12 cellular contexts compared by ENCODE assay signal in genomic region chr18:21105936-21106335, GRCh38. TPM values are rescaled to one million over a fixed set of nuclear protein-coding genes. Genes with fewer than 3 reads are reported as not detected.
DNase-seq lines count a peak whose midpoint lies in the region; ATAC-seq and TF ChIP-seq lines count a peak whose summit lies in the region.
"Had no signal": no experiment of that assay in that cellular context is flagged by ENCODE, and none has a peak within 500 bp of the region (broad histone marks: within the 10 kb centered on the region; RNA-seq: fewer than 3 reads in every experiment).

No MANE protein-coding gene starts in this region.

- ATAC-seq in CD8-positive, alpha-beta T cell, result no peak
- peak; percentile 55 for ATAC-seq in GM18520 (IDR thresholded peaks at IDR 0.05; ENCODE audit: unreplicated experiment)
- peak; percentile 52 for ATAC-seq in HG03439 (IDR thresholded peaks at IDR 0.05; ENCODE audit: unreplicated experiment)
- ATAC-seq in left lobe of liver, result peak; percentile 87
- ATAC-seq in HG02973 (IDR thresholded peaks at IDR 0.05; ENCODE audit: unreplicated experiment), result no peak
- ATAC-seq in HG03196 (IDR thresholded peaks at IDR 0.05; ENCODE audit: unreplicated experiment), result no peak
- ATAC-seq: K562 had no signal

- no peak overlapping the region for H3K4me3 Mint-ChIP-seq in CD8-positive, alpha-beta T cell

- H3K27me3 Mint-ChIP-seq in CD8-positive, alpha-beta T cell (ENCODE audit: low read depth), result no peaks in the 10 kb centered on the region

- POLR2A ChIA-PET in CD8-positive, alpha-beta T cell (lab: Charles Lee), result no interaction called here

- CTCF ChIA-PET in CD8-positive, alpha-beta T cell (lab: Charles Lee), result interaction anchor here (0.6 kb wide), 1 partner anchor 76 kb away, joined by 3 read pairs; no protein-coding TSS in a partner anchor

- no peaks in the 10 kb centered on the region for H3K27me3 ChIP-seq in CD8-positive, alpha-beta T cell (ENCODE audit: insufficient read depth, low read length)
- no peaks in the 10 kb centered on the region for H3K27me3 ChIP-seq in BE2C

- no peak overlapping the region for H3K4me3 ChIP-seq in CD8-positive, alpha-beta T cell (ENCODE audit: low read depth, low read length)
- no peak overlapping the region for H3K4me3 ChIP-seq in BE2C (ENCODE audit: low read depth, low read length)
- H3K4me3 ChIP-seq: K562 had no signal

- no peaks in the 10 kb centered on the region for H3K36me3 ChIP-seq in CD8-positive, alpha-beta T cell (ENCODE audit: insufficient read depth, low read length)
- H3K36me3 ChIP-seq in BE2C, result no peaks in the 10 kb centered on the region

- no peak overlapping the region for H3K27ac ChIP-seq in CD8-positive, alpha-beta T cell (ENCODE audit: low read depth, low read length)

- no peak for TF ChIP-seq CTCF in CD8-positive, alpha-beta T cell (IDR thresholded peaks at IDR 0.05)
- no peak for TF ChIP-seq CTCF in BE2C (IDR thresholded peaks at IDR 0.05; ENCODE audit: low read depth, low read length)

- peaks cover 10% of the 10 kb centered on the region for H3K36me3 Mint-ChIP-seq in CD8-positive, alpha-beta T cell

- peaks cover 62% of the 10 kb centered on the region for H3K4me1 ChIP-seq in CD8-positive, alpha-beta T cell (ENCODE audit: insufficient read depth, low read length)
- H3K4me1 ChIP-seq in BE2C, result no peaks in the 10 kb centered on the region

- no peak for DNase-seq in CD8-positive, alpha-beta T cell
- DNase-seq in left lobe of liver (ENCODE audit: low spot score) (no peak), OCI-M2 (lab: John Stamatoyannopoulos, UW; ENCODE audit: unreplicated experiment) (no peak), BE2C (no peak)
- DNase-seq: activated CD8-positive, alpha-beta memory T cell treated with anti-CD3 and anti-CD28 coated beads for 24 hours; nucleus accumbens; SK-N-SH had no signal

- H3K9me3 ChIP-seq in CD8-positive, alpha-beta T cell (ENCODE audit: low read length), result no peaks in the 10 kb centered on the region
- H3K9me3 ChIP-seq in BE2C, result no peaks in the 10 kb centered on the region
- H3K9me3 ChIP-seq: SK-N-SH had no signal

- H3K9me3 Mint-ChIP-seq in CD8-positive, alpha-beta T cell, result no peaks in the 10 kb centered on the region

- H3K27ac Mint-ChIP-seq in CD8-positive, alpha-beta T cell, result peak overlapping the region; percentile 19

- peaks cover 27% of the 10 kb centered on the region for H3K4me1 Mint-ChIP-seq in CD8-positive, alpha-beta T cell (ENCODE audit: low read depth)

- intact Hi-C loops in CD8-positive, alpha-beta T cell (cut with DNase I, micrococcal nuclease), result no loop called here

RNA-seq across cellular contexts. Expression of gene ROCK1, which starts 5.7 kb away (rescaled TPM):
- 10 to 100 TPM; 88.5 to 94.7 TPM for total RNA-seq in CD8-positive, alpha-beta T cell
- total RNA-seq in left lobe of liver, result 18.0 TPM
- polyA plus RNA-seq in BE2C (2012; ENCODE audit: insufficient read depth, insufficient read length, low read depth), result 9.8 TPM

Comparison
In these comparisons a context has a peak if more than half of its experiments do, and no peak if none do; other contexts are left out.
1. ATAC-seq: peak in GM18520 (single experiment), HG03439 (single experiment) and left lobe of liver (single experiment); none in CD8-positive, alpha-beta T cell (single experiment), HG02973 (single experiment) and HG03196 (single experiment).